In genomic region chr2:74199275-74199701, GRCh38 we compare ENCODE assay signal across 8 cellular contexts. TPM values are rescaled to one million over a fixed set of nuclear protein-coding genes. Genes with fewer than 3 reads are reported as not detected.
DNase-seq lines count a peak whose midpoint lies in the region; ATAC-seq, FAIRE-seq and TF ChIP-seq lines count a peak whose summit lies in the region.

No MANE protein-coding gene starts in this region.

- H3K4me3 ChIP-seq in iPS-15b (ENCODE audit: low read depth, low read length): peak overlapping the region; percentile 98
- peak overlapping the region; percentile 69 to 86 (median 76) for H3K4me3 ChIP-seq in stomach

- H3K27me3 Mint-ChIP-seq in activated T-helper 1 cell treated with anti-CD3 and anti-CD28 coated beads, Interleukin-12 subunit alpha, Interleukin-12 subunit beta, Interleukin-2, Interleukin-4 antibody, amounts not matched to agents 30 ng/mL and 10 ng/mL and 1 ng/mL, durations not matched to agents 14 hours and 24 hours and 36 hours (ENCODE audit: insufficient read depth): no peaks in the 10 kb centered on the region

- H3K27me3 ChIP-seq in iPS-15b (ENCODE audit: control insufficient read depth, insufficient read depth, low read length) (no peaks in the 10 kb centered on the region), stomach (no peaks in the 10 kb centered on the region)

- H3K4me1 Mint-ChIP-seq in activated T-helper 1 cell treated with anti-CD3 and anti-CD28 coated beads, Interleukin-12 subunit alpha, Interleukin-12 subunit beta, Interleukin-2, Interleukin-4 antibody, amounts not matched to agents 30 ng/mL and 10 ng/mL and 1 ng/mL, durations not matched to agents 14 hours and 24 hours and 36 hours (ENCODE audit: low read depth): peaks cover 66% of the 10 kb centered on the region

- DNase-seq in SIG-M5 treated with dmso at 0.1 percent for 504 hours (lab: John Stamatoyannopoulos, UW; ENCODE audit: unreplicated experiment) (peak; percentile 69), SIG-M5 (lab: John Stamatoyannopoulos, UW) (no peak), stomach (no peak), RCC 7860 (ENCODE audit: low spot score) (no peak)
- DNase-seq in activated T-helper 1 cell treated with anti-CD3 and anti-CD28 coated beads, Interleukin-12 subunit alpha, Interleukin-12 subunit beta, Interleukin-2, Interleukin-4 antibody, amounts not matched to agents 30 ng/mL and 10 ng/mL and 1 ng/mL, durations not matched to agents 14 hours and 24 hours and 36 hours (ENCODE audit: low spot score): no peak
- DNase-seq in stimulated activated CD4-positive, alpha-beta T cell treated with anti-CD3 and anti-CD28 coated beads, Interleukin-4, amount 100 ng/mL, for 1 hour: no peak

- TF ChIP-seq CTCF in stomach (IDR thresholded peaks at IDR 0.05): peak in 1 of 7 experiments; percentile 8

- no peak for TF ChIP-seq POLR2A in stomach (IDR thresholded peaks at IDR 0.05)

- H3K9me3 Mint-ChIP-seq in activated T-helper 1 cell treated with anti-CD3 and anti-CD28 coated beads, Interleukin-12 subunit alpha, Interleukin-12 subunit beta, Interleukin-2, Interleukin-4 antibody, amounts not matched to agents 30 ng/mL and 10 ng/mL and 1 ng/mL, durations not matched to agents 14 hours and 24 hours and 36 hours: no peaks in the 10 kb centered on the region

- peak overlapping the region; percentile 99 for H3K9ac ChIP-seq in iPS-15b (ENCODE audit: low read depth, low read length)

- no peak for TF ChIP-seq EP300 in stomach (IDR thresholded peaks at IDR 0.05)

- intact Hi-C loops in activated T-helper 1 cell treated with anti-CD3 and anti-CD28 coated beads, Interleukin-12 subunit alpha, Interleukin-12 subunit beta, Interleukin-2, Interleukin-4 antibody, amounts not matched to agents 30 ng/mL and 10 ng/mL and 1 ng/mL, durations not matched to agents 14 hours and 24 hours and 36 hours (cut with micrococcal nuclease): loop anchor here (2.0 to 5.0 kb wide), 6 partner anchors 196 to 760 kb away; partner anchors contain the start of genes DGUOK, POLE4, STAMBP and TPRKB
- intact Hi-C loops in stomach (cut with DNase I; ENCODE audit: low total_unique reads): no loop called here

- H3K4me1 ChIP-seq in iPS-15b (ENCODE audit: control insufficient read depth, insufficient read depth, low read length): peaks cover 7% of the 10 kb centered on the region
- H3K4me1 ChIP-seq in stomach: peaks cover 13 to 53% (median 34%) of the 10 kb centered on the region in 4 donors

- ATAC-seq in GM21515 (IDR thresholded peaks at IDR 0.05; ENCODE audit: unreplicated experiment): no peak

- peaks cover 36% of the 10 kb centered on the region for H3K36me3 Mint-ChIP-seq in activated T-helper 1 cell treated with anti-CD3 and anti-CD28 coated beads, Interleukin-12 subunit alpha, Interleukin-12 subunit beta, Interleukin-2, Interleukin-4 antibody, amounts not matched to agents 30 ng/mL and 10 ng/mL and 1 ng/mL, durations not matched to agents 14 hours and 24 hours and 36 hours (ENCODE audit: low read depth)

- peak overlapping the region; percentile 97 for H3K27ac Mint-ChIP-seq in activated T-helper 1 cell treated with anti-CD3 and anti-CD28 coated beads, Interleukin-12 subunit alpha, Interleukin-12 subunit beta, Interleukin-2, Interleukin-4 antibody, amounts not matched to agents 30 ng/mL and 10 ng/mL and 1 ng/mL, durations not matched to agents 14 hours and 24 hours and 36 hours

- peak overlapping the region; percentile 98 for H3K4me3 Mint-ChIP-seq in activated T-helper 1 cell treated with anti-CD3 and anti-CD28 coated beads, Interleukin-12 subunit alpha, Interleukin-12 subunit beta, Interleukin-2, Interleukin-4 antibody, amounts not matched to agents 30 ng/mL and 10 ng/mL and 1 ng/mL, durations not matched to agents 14 hours and 24 hours and 36 hours

- WGBS in stomach, 5 donors: 1 to 7% (median 5%) methylated on average over 18 to 20 of the region's 20 CpGs

- H3K9me3 ChIP-seq in iPS-15b (ENCODE audit: control insufficient read depth, insufficient read depth, low read length): no peaks in the 10 kb centered on the region
- no peaks in the 10 kb centered on the region for H3K9me3 ChIP-seq in stomach

- H3K36me3 ChIP-seq in iPS-15b (ENCODE audit: control insufficient read depth, insufficient read depth, low read length): peaks cover 5% of the 10 kb centered on the region
- peaks cover 0 to 11% (median 3%) of the 10 kb centered on the region in 4 donors for H3K36me3 ChIP-seq in stomach

- no peak for FAIRE-seq in RCC 7860 (lab: Jason Lieb, UNC)

- H3K27ac ChIP-seq in stomach: peak overlapping the region; percentile 95 to 99 (median 97)

RNA-seq across cellular contexts. Expression of gene MTHFD2, which starts 0.9 kb away (rescaled TPM):
- total RNA-seq in activated T-helper 1 cell treated with anti-CD3 and anti-CD28 coated beads, Interleukin-12 subunit alpha, Interleukin-12 subunit beta, Interleukin-2, Interleukin-4 antibody, amounts not matched to agents 30 ng/mL and 10 ng/mL and 1 ng/mL, durations not matched to agents 14 hours and 24 hours and 36 hours: 437 and 457 TPM in 2 replicates
- 10 to 100 TPM in 3 of 5 donors, 1 to 10 TPM in 2; 4.3 to 51.3 (median 37.7) TPM for total RNA-seq in stomach
- 10 to 100 TPM; 34.1 to 54.1 (median 42.1) TPM for polyA plus RNA-seq in stomach

RNA-seq across cellular contexts. Expression of gene MOB1A, which starts 20.6 kb away (rescaled TPM):
- total RNA-seq in activated T-helper 1 cell treated with anti-CD3 and anti-CD28 coated beads, Interleukin-12 subunit alpha, Interleukin-12 subunit beta, Interleukin-2, Interleukin-4 antibody, amounts not matched to agents 30 ng/mL and 10 ng/mL and 1 ng/mL, durations not matched to agents 14 hours and 24 hours and 36 hours: 207 and 221 TPM in 2 replicates
- total RNA-seq in stomach: 100 to 1,000 TPM in 2 of 5 donors, 10 to 100 TPM in 3; 58.9 to 127 (median 74.1) TPM
- polyA plus RNA-seq in stomach: 10 to 100 TPM; 22.4 to 38.2 (median 30.7) TPM

RNA-seq across cellular contexts. Expression of gene BOLA3, which starts 51.6 kb away (rescaled TPM):
- 94.2 and 98.2 TPM in 2 replicates for total RNA-seq in activated T-helper 1 cell treated with anti-CD3 and anti-CD28 coated beads, Interleukin-12 subunit alpha, Interleukin-12 subunit beta, Interleukin-2, Interleukin-4 antibody, amounts not matched to agents 30 ng/mL and 10 ng/mL and 1 ng/mL, durations not matched to agents 14 hours and 24 hours and 36 hours
- total RNA-seq in stomach: 100 to 1,000 TPM in 2 of 5 donors, 10 to 100 TPM in 2, not detected in 1; 13.3 to 310 (median 65.8) TPM
- polyA plus RNA-seq in stomach: 100 to 1,000 TPM in 1 of 3 donors, 10 to 100 TPM in 2; 57.3 to 129 (median 94.1) TPM
